ENCODE assay signal across 12 cellular contexts in genomic region chr4:143357161-143357845, GRCh38. TPM values are rescaled to one million over a fixed set of nuclear protein-coding genes. Genes with fewer than 3 reads are reported as not detected.
DNase-seq lines count a peak whose midpoint lies in the region; ATAC-seq, FAIRE-seq and TF ChIP-seq lines count a peak whose summit lies in the region.
"Had no signal": no experiment of that assay in that cellular context is flagged by ENCODE, and none has a peak within 500 bp of the region (broad histone marks: within the 10 kb centered on the region; RNA-seq: fewer than 3 reads in every experiment).

No MANE protein-coding gene starts in this region.

- SMC1A ChIA-PET in GM12878 (lab: Charles Lee; ENCODE audit: uncharacterized antibody, unreplicated experiment) = interaction anchor here (0.7 to 4.2 kb wide), 9 partner anchors 10 to 61 kb away, joined by 3 to 55 read pairs (median 6); partner anchors contain the start of gene GAB1

- peak overlapping the region in 7 of 8 donors; percentile 4 to 85 (median 74) for H3K27ac Mint-ChIP-seq in CD8-positive, alpha-beta memory T cell
- H3K27ac Mint-ChIP-seq: activated naive CD4-positive, alpha-beta T cell treated with anti-CD3 and anti-CD28 coated beads, Interleukin-2, amount 50 U/mL, for 24 hours had no signal

- H3K9me3 ChIP-seq in CD8-positive, alpha-beta memory T cell (ENCODE audit: low read length) = no peaks in the 10 kb centered on the region
- no peaks in the 10 kb centered on the region for H3K9me3 ChIP-seq in GM12878 (replicated peaks; ENCODE audit: control insufficient read depth, insufficient read depth, low read length)
- H3K9me3 ChIP-seq in mucosa of rectum (ENCODE audit: control insufficient read depth in 2 of 2, low read length in 2 of 2) = no peaks in the 10 kb centered on the region
- no peaks in the 10 kb centered on the region for H3K9me3 ChIP-seq in MG63
- H3K9me3 ChIP-seq: SJSA1 had no signal

- no peaks in the 10 kb centered on the region for H4K20me1 ChIP-seq in GM12878 (ENCODE audit: control insufficient read depth, insufficient read depth)

- TF ChIP-seq POLR2A in GM12878 (IDR thresholded peaks at IDR 0.05; ENCODE audit: low read depth, low read length) = no peak

- ATAC-seq in HG02759 (IDR thresholded peaks at IDR 0.05; ENCODE audit: unreplicated experiment) (peak; percentile 17), GM12878 (peak; percentile 38), HG02970 (IDR thresholded peaks at IDR 0.05; ENCODE audit: low FRiP score, unreplicated experiment) (no peak), HG03439 (IDR thresholded peaks at IDR 0.05; ENCODE audit: unreplicated experiment) (no peak)

- TF ChIP-seq RAD21 in GM12878 (IDR thresholded peaks at IDR 0.05; ENCODE audit: insufficient read depth, low read depth, low read length) = no peak

- peaks cover 16 to 25% (median 19%) of the 10 kb centered on the region in 3 donors for H3K4me1 Mint-ChIP-seq in CD8-positive, alpha-beta memory T cell

- H2AFZ ChIP-seq in GM12878 (ENCODE audit: control insufficient read depth, low read depth, low read length) = no peak overlapping the region

- no peak overlapping the region for H3K4me3 ChIP-seq in CD8-positive, alpha-beta memory T cell (ENCODE audit: low read length)
- no peak overlapping the region for H3K4me3 ChIP-seq in GM12878
- H3K4me3 ChIP-seq in mucosa of rectum (ENCODE audit: low read length in 2 of 2) = peak overlapping the region in 1 of 2 donors; percentile 30
- H3K4me3 ChIP-seq in MG63 = no peak overlapping the region
- H3K4me3 ChIP-seq: SJSA1 had no signal

- 94% methylated on average over 1 of the region's 1 CpG for WGBS in GM12878 (ENCODE audit: insufficient coverage, insufficient replicate concordance, low lambda C conversion rate, missing lambda C conversion rate)

- peaks cover 0 to 2% of the 10 kb centered on the region in 2 donors for H3K27me3 Mint-ChIP-seq in CD8-positive, alpha-beta memory T cell

- BruUV-seq in GM12878 (replicated peaks; lab: Mats Ljungman, UMichigan) = no TSS peak

- H3K4me2 ChIP-seq in GM12878 (ENCODE audit: control insufficient read depth, insufficient read depth) = peak overlapping the region; percentile 32; the same call in 1 of the 2 replicates

- no peak for TF ChIP-seq EP300 in GM12878 (IDR thresholded peaks at IDR 0.05; ENCODE audit: borderline replicate concordance in 1 of 2, control insufficient read depth in 1 of 2, low read depth in 2 of 2, low read length in 2 of 2)

- POLR2A ChIA-PET in CD8-positive, alpha-beta memory T cell (lab: Charles Lee) = no interaction called here
- POLR2A ChIA-PET in GM12878 (lab: Charles Lee) = interaction anchor here (0.6 to 10.0 kb wide), 4 partner anchors 15 to 148 kb away, joined by 3 to 94 read pairs (median 8); partner anchors contain the start of gene GAB1

- no peaks in the 10 kb centered on the region for H3K36me3 ChIP-seq in CD8-positive, alpha-beta memory T cell (ENCODE audit: insufficient read depth, low read length)
- H3K36me3 ChIP-seq in GM12878 (ENCODE audit: control insufficient read depth in 2 of 2, insufficient read depth in 2 of 2, low read length in 1 of 2) = no peaks in the 10 kb centered on the region
- H3K36me3 ChIP-seq in mucosa of rectum (ENCODE audit: control insufficient read depth in 2 of 2, insufficient read depth in 2 of 2, low read length in 2 of 2) = no peaks in the 10 kb centered on the region
- H3K36me3 ChIP-seq in MG63 = no peaks in the 10 kb centered on the region
- H3K36me3 ChIP-seq: SJSA1 had no signal

- H3K4me1 ChIP-seq in CD8-positive, alpha-beta memory T cell (ENCODE audit: insufficient read depth, low read length) = peaks cover 10% of the 10 kb centered on the region
- H3K4me1 ChIP-seq in GM12878 (ENCODE audit: control insufficient read depth, insufficient read depth, low read length) = peaks cover 21% of the 10 kb centered on the region
- H3K4me1 ChIP-seq in mucosa of rectum (ENCODE audit: control insufficient read depth in 2 of 2, insufficient read depth in 2 of 2, low read length in 2 of 2) = peaks cover 53 to 84% of the 10 kb centered on the region in 2 donors

- CTCF ChIA-PET in CD8-positive, alpha-beta memory T cell (lab: Charles Lee) = no interaction called here
- CTCF ChIA-PET in GM12878 (lab: Yijun Ruan, JAX) = interaction anchor here (1.3 to 9.1 kb wide), 5 partner anchors 9 to 28 kb away, joined by 3 to 76 read pairs (median 8); partner anchors contain the start of gene GAB1

- no peak overlapping the region for H3K27ac ChIP-seq in CD8-positive, alpha-beta memory T cell (ENCODE audit: low read depth, low read length)
- H3K27ac ChIP-seq in GM12878 (ENCODE audit: control insufficient read depth, insufficient read depth) (peak overlapping the region; percentile 22), mucosa of rectum (ENCODE audit: low read depth in 2 of 2, low read length in 2 of 2) (peak overlapping the region; percentile 54 to 74)
- H3K27ac ChIP-seq: SJSA1 had no signal

- H3K36me3 Mint-ChIP-seq in CD8-positive, alpha-beta memory T cell = no peaks in the 10 kb centered on the region
- H3K36me3 Mint-ChIP-seq: activated naive CD4-positive, alpha-beta T cell treated with anti-CD3 and anti-CD28 coated beads, Interleukin-2, amount 50 U/mL, for 24 hours had no signal

- intact Hi-C loops in GM12878 (cut with micrococcal nuclease; ENCODE audit: unreplicated experiment) = loop anchor here (5.0 kb wide), 1 partner anchor 170 kb away; no protein-coding TSS in a partner anchor

- H3K4me3 Mint-ChIP-seq in CD8-positive, alpha-beta memory T cell = no peak overlapping the region
- H3K4me3 Mint-ChIP-seq: activated naive CD4-positive, alpha-beta T cell treated with anti-CD3 and anti-CD28 coated beads, Interleukin-2, amount 50 U/mL, for 24 hours had no signal

- RAD21 ChIA-PET in GM12878 (lab: Charles Lee; ENCODE audit: unreplicated experiment) = interaction anchor here (0.6 to 4.9 kb wide), 5 partner anchors 13 to 20 kb away, joined by 3 to 61 read pairs (median 9); partner anchors contain the start of gene GAB1

- H3K9ac ChIP-seq in GM12878 (ENCODE audit: control insufficient read depth, insufficient read depth, low read length) (no peak overlapping the region), mucosa of rectum (ENCODE audit: low read depth in 1 of 2, low read length in 2 of 2) (no peak overlapping the region)

- no peaks in the 10 kb centered on the region for H3K9me3 Mint-ChIP-seq in CD8-positive, alpha-beta memory T cell
- H3K9me3 Mint-ChIP-seq: activated naive CD4-positive, alpha-beta T cell treated with anti-CD3 and anti-CD28 coated beads, Interleukin-2, amount 50 U/mL, for 24 hours had no signal

- in situ Hi-C loops in GM12878 (cut with MboI) = no loop called here

- FAIRE-seq in GM12878 (lab: Jason Lieb, UNC) = no peak
- FAIRE-seq: urothelium cell line had no signal

- no peaks in the 10 kb centered on the region for H3K79me2 ChIP-seq in GM12878 (ENCODE audit: control insufficient read depth, insufficient read depth, low read length)

- no peak for TF ChIP-seq CTCF in GM12878 (IDR thresholded peaks at IDR 0.05 in 2 of 3, conservative IDR thresholded peaks at IDR 0.05 in 1 of 3; ENCODE audit: control insufficient read depth in 2 of 3, extremely low read depth in 1 of 3, insufficient read depth in 1 of 3, low read depth in 3 of 3, low read length in 3 of 3)

- no peaks in the 10 kb centered on the region for H3K27me3 ChIP-seq in CD8-positive, alpha-beta memory T cell (ENCODE audit: insufficient read depth, low read length, poor library complexity, severe bottlenecking)
- no peaks in the 10 kb centered on the region for H3K27me3 ChIP-seq in GM12878 (replicated peaks in 1 of 2; ENCODE audit: control insufficient read depth in 2 of 2, insufficient read depth in 2 of 2, low read length in 1 of 2)
- H3K27me3 ChIP-seq in mucosa of rectum (ENCODE audit: control insufficient read depth in 2 of 2, insufficient read depth in 2 of 2, low read length in 2 of 2) = no peaks in the 10 kb centered on the region
- H3K27me3 ChIP-seq in MG63 = no peaks in the 10 kb centered on the region
- H3K27me3 ChIP-seq: SJSA1 had no signal

- DNase-seq in CD8-positive, alpha-beta memory T cell = peak in 1 of 5 donors; percentile 18
- no peak for DNase-seq in GM12878 (ENCODE audit: low read depth, low spot score)
- DNase-seq in MG63 = no peak
- DNase-seq in NCI-H1436 (lab: John Stamatoyannopoulos, UW) = no peak
- DNase-seq: NCI-H2227 treated with DMSO at 0.1 percent for 48 hours had no signal

TF ChIP-seq in GM12878, 131 proteins besides CTCF, POLR2A, EP300 and RAD21 (continues in another document):
- TF ChIP-seq RUNX3 (IDR thresholded peaks at IDR 0.05; ENCODE audit: low read length) (peak; percentile 43; the same call in 1 of the 2 replicates), IKZF2 (IDR thresholded peaks at IDR 0.05) (peak in 1 of 2 experiments; percentile 36; a peak in 1 of 4 replicates), FOXM1 (IDR thresholded peaks at IDR 0.05; ENCODE audit: low read depth, low read length) (peak; percentile 24; the same call in 1 of the 2 replicates), MTA2 (IDR thresholded peaks at IDR 0.05; ENCODE audit: low read depth) (0 out of 2 replicates have a peak, but pooled peaks have one; percentile 22), NR2F1 (conservative IDR thresholded peaks at IDR 0.05) (no peak), MTA3 (IDR thresholded peaks at IDR 0.05; ENCODE audit: borderline replicate concordance, low read length) (no peak)

RNA-seq across cellular contexts. Expression of gene GAB1, which starts 20.6 kb away (rescaled TPM):
- under 1 TPM; 0.15 to 0.95 TPM for total RNA-seq in CD8-positive, alpha-beta memory T cell
- 0.02 TPM for polyA plus RNA-seq in CD8-positive, alpha-beta memory T cell
- total RNA-seq in GM12878 (2013; cell fraction: nucleolus; rRNA removed) = 7.7 and 9.2 TPM in 2 replicates
- total RNA-seq in GM12878 (2014; rRNA removed) (2.2 and 3.0 TPM in 2 replicates), GM12878 (2014; rRNA removed; fragmentation: Illumina TruSeq; extraction: Trizol) (4.2 and 4.6 TPM in 2 replicates), GM12878 (2021) (3.4 and 5.3 TPM in 2 replicates)
- polyA plus RNA-seq in GM12878 (2011; ENCODE audit: low read depth) = 2.2 TPM
- polyA plus RNA-seq in GM12878 (2011; rRNA removed) (5.3 and 6.0 TPM in 2 replicates), GM12878 (2014; fragmentation: Illumina TruSeq; extraction: Trizol) (3.7 and 4.4 TPM in 2 replicates), GM12878 (2014; fragmentation: Nextera tagmentation; extraction: Ambion mirVana) (under 1 TPM; 0.37 to 0.60 TPM), GM12878 (2014; rRNA removed) (1.7 and 2.1 TPM in 2 replicates), GM12878 (2016; fragmentation: Nextera tagmentation; extraction: Ambion mirVana) (1 to 10 TPM; 3.1 to 3.3 TPM)
- 2.2 and 2.9 TPM in 2 replicates for polyA plus RNA-seq in GM12878 (2011; cell fraction: cytosol; rRNA removed)
- polyA plus RNA-seq in GM12878 (2011; cell fraction: nucleus; rRNA removed) = 8.0 and 14.1 TPM in 2 replicates
- 3.1 and 3.9 TPM in 2 replicates for polyA plus RNA-seq in GM12878 (2012)
- 7.6 and 15.0 TPM in 2 replicates for polyA minus RNA-seq in GM12878 (2011; rRNA and poly(A)+ RNA removed)
- polyA minus RNA-seq in GM12878 (2011; cell fraction: cytosol; rRNA and poly(A)+ RNA removed) = 2.1 and 3.7 TPM in 2 replicates
- polyA minus RNA-seq in GM12878 (2011; cell fraction: nucleus; rRNA and poly(A)+ RNA removed) = 19.2 and 29.5 TPM in 2 replicates
- 1.2 and 3.4 TPM in 2 replicates for total RNA-seq in MG63 (2014; rRNA removed; shearing (Covaris generic); ENCODE audit: low replicate concordance)

Comparison
In these comparisons a context has a peak if more than half of its experiments do, and no peak if none do; other contexts are left out.
1. ATAC-seq: peak in HG02759 (single experiment) and GM12878 (single experiment); none in HG02970 (single experiment) and HG03439 (single experiment).